1 cellular context compared by ENCODE assay signal in the genomic region with DNA sequence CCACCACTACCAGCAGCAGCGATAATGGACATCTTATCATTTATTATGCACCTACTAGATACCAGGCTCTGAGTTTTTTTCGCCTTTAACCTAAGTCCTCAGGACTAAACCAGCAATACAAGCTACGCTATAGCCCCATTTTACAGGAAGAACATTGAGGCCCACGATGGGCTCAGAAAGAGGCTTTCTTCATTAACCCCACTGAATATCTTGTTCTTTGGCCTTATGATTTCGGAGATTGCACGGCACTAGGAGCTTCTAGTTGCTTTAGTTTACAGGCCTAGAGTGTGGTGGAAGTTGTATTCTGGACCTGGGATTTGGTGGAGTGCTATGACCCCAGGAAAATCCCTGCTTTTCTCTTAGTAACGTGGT.
A peak's percentile ranks its signal among the peaks of the same experiment; 100 is the strongest.
TF ChIP-seq lines count a peak whose summit lies in the region.

No MANE protein-coding gene starts in this region.

TF ChIP-seq in K562, 482 proteins besides CTCF, POLR2A, EP300 and RAD21 (continued from another document and continues in another):
- TF ChIP-seq, protein P1, sequence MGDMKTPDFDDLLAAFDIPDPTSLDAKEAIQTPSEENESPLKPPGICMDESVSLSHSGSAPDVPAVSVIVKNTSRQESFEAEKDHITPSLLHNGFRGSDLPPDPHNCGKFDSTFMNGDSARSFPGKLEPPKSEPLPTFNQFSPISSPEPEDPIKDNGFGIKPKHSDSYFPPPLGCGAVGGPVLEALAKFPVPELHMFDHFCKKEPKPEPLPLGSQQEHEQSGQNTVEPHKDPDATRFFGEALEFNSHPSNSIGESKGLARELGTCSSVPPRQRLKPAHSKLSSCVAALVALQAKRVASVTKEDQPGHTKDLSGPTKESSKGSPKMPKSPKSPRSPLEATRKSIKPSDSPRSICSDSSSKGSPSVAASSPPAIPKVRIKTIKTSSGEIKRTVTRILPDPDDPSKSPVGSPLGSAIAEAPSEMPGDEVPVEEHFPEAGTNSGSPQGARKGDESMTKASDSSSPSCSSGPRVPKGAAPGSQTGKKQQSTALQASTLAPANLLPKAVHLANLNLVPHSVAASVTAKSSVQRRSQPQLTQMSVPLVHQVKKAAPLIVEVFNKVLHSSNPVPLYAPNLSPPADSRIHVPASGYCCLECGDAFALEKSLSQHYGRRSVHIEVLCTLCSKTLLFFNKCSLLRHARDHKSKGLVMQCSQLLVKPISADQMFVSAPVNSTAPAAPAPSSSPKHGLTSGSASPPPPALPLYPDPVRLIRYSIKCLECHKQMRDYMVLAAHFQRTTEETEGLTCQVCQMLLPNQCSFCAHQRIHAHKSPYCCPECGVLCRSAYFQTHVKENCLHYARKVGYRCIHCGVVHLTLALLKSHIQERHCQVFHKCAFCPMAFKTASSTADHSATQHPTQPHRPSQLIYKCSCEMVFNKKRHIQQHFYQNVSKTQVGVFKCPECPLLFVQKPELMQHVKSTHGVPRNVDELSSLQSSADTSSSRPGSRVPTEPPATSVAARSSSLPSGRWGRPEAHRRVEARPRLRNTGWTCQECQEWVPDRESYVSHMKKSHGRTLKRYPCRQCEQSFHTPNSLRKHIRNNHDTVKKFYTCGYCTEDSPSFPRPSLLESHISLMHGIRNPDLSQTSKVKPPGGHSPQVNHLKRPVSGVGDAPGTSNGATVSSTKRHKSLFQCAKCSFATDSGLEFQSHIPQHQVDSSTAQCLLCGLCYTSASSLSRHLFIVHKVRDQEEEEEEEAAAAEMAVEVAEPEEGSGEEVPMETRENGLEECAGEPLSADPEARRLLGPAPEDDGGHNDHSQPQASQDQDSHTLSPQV (IDR thresholded peaks at IDR 0.05): no peak
- TF ChIP-seq ZNF41 (CRISPR knock-in tag; conservative IDR thresholded peaks at IDR 0.05) (no peak), PPARD (CRISPR knock-in tag; IDR thresholded peaks at IDR 0.05) (no peak), ZNF695 (CRISPR knock-in tag; IDR thresholded peaks at IDR 0.05) (no peak), BRD4 (IDR thresholded peaks at IDR 0.05) (no peak), DDX20 (tag; IDR thresholded peaks at IDR 0.05; ENCODE audit: low read depth) (no peak), ADNP (tag; IDR thresholded peaks at IDR 0.05) (0 out of 2 replicates have a peak, but pooled peaks have one; percentile 22), HOMEZ (CRISPR knock-in tag; IDR thresholded peaks at IDR 0.05) (no peak), CBFB (CRISPR knock-in tag; IDR thresholded peaks at IDR 0.05) (no peak), MCM2 (IDR thresholded peaks at IDR 0.05; ENCODE audit: low read depth) (no peak), ETS2 (tag; IDR thresholded peaks at IDR 0.05; ENCODE audit: borderline replicate concordance, poor library complexity, severe bottlenecking) (no peak), SRSF3 (IDR thresholded peaks at IDR 0.05; ENCODE audit: insufficient read depth, low read length) (no peak), ZFP36 (IDR thresholded peaks at IDR 0.05; ENCODE audit: low read depth, low read length, partially characterized antibody) (peak; percentile 20), FOXO4 (CRISPR knock-in tag; IDR thresholded peaks at IDR 0.05) (no peak), NR3C1 (CRISPR knock-in tag; IDR thresholded peaks at IDR 0.05) (no peak), HDAC2 (IDR thresholded peaks at IDR 0.05) (0 out of 2 replicates have a peak, but pooled peaks have one; percentile 25), CLOCK (CRISPR knock-in tag; IDR thresholded peaks at IDR 0.05; ENCODE audit: borderline replicate concordance) (no peak), ZNF780A (CRISPR knock-in tag; IDR thresholded peaks at IDR 0.05) (no peak), ZNF717 (CRISPR knock-in tag; IDR thresholded peaks at IDR 0.05) (no peak), LEF1 (IDR thresholded peaks at IDR 0.05) (no peak), ZBTB33 (CRISPR knock-in tag; IDR thresholded peaks at IDR 0.05) (peak; percentile 20; the same call in 1 of the 2 replicates), TBL1XR1 (IDR thresholded peaks at IDR 0.05; ENCODE audit: low read length in 2 of 2) (no peak; a peak in 1 of 4 replicates), KDM1A (IDR thresholded peaks at IDR 0.05) (peak; percentile 83 to 84), MNT (conservative IDR thresholded peaks at IDR 0.05) (no peak), EWSR1 (IDR thresholded peaks at IDR 0.05; ENCODE audit: borderline replicate concordance, low read depth, partially characterized antibody) (no peak), GTF2F1 (IDR thresholded peaks at IDR 0.05; ENCODE audit: low read depth, low read length) (no peak), ZNF445 (CRISPR knock-in tag; IDR thresholded peaks at IDR 0.05; ENCODE audit: low read depth) (no peak)
- TF ChIP-seq, protein P2, sequence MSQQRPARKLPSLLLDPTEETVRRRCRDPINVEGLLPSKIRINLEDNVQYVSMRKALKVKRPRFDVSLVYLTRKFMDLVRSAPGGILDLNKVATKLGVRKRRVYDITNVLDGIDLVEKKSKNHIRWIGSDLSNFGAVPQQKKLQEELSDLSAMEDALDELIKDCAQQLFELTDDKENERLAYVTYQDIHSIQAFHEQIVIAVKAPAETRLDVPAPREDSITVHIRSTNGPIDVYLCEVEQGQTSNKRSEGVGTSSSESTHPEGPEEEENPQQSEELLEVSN (IDR thresholded peaks at IDR 0.05; ENCODE audit: borderline replicate concordance in 1 of 2, extremely low read depth in 1 of 2, insufficient read depth in 1 of 2, insufficient read length in 1 of 2, low read depth in 1 of 2, low read length in 1 of 2, poor library complexity in 1 of 2, severe bottlenecking in 1 of 2): no peak
- TF ChIP-seq, protein P3, sequence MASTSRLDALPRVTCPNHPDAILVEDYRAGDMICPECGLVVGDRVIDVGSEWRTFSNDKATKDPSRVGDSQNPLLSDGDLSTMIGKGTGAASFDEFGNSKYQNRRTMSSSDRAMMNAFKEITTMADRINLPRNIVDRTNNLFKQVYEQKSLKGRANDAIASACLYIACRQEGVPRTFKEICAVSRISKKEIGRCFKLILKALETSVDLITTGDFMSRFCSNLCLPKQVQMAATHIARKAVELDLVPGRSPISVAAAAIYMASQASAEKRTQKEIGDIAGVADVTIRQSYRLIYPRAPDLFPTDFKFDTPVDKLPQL (IDR thresholded peaks at IDR 0.05; ENCODE audit: extremely low read depth, insufficient read length): no peak
- TF ChIP-seq, protein P4, sequence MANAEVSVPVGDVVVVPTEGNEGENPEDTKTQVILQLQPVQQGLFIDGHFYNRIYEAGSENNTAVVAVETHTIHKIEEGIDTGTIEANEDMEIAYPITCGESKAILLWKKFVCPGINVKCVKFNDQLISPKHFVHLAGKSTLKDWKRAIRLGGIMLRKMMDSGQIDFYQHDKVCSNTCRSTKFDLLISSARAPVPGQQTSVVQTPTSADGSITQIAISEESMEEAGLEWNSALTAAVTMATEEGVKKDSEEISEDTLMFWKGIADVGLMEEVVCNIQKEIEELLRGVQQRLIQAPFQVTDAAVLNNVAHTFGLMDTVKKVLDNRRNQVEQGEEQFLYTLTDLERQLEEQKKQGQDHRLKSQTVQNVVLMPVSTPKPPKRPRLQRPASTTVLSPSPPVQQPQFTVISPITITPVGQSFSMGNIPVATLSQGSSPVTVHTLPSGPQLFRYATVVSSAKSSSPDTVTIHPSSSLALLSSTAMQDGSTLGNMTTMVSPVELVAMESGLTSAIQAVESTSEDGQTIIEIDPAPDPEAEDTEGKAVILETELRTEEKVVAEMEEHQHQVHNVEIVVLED (CRISPR knock-in tag; IDR thresholded peaks at IDR 0.05): no peak
- TF ChIP-seq, protein P5, sequence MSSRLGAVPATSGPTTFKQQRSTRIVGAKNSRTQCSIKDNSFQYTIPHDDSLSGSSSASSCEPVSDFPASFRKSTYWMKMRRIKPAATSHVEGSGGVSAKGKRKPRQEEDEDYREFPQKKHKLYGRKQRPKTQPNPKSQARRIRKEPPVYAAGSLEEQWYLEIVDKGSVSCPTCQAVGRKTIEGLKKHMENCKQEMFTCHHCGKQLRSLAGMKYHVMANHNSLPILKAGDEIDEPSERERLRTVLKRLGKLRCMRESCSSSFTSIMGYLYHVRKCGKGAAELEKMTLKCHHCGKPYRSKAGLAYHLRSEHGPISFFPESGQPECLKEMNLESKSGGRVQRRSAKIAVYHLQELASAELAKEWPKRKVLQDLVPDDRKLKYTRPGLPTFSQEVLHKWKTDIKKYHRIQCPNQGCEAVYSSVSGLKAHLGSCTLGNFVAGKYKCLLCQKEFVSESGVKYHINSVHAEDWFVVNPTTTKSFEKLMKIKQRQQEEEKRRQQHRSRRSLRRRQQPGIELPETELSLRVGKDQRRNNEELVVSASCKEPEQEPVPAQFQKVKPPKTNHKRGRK (tag; IDR thresholded peaks at IDR 0.05): no peak
- TF ChIP-seq, protein P6, sequence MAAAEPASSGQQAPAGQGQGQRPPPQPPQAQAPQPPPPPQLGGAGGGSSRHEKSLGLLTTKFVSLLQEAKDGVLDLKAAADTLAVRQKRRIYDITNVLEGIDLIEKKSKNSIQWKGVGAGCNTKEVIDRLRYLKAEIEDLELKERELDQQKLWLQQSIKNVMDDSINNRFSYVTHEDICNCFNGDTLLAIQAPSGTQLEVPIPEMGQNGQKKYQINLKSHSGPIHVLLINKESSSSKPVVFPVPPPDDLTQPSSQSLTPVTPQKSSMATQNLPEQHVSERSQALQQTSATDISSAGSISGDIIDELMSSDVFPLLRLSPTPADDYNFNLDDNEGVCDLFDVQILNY (CRISPR knock-in tag; IDR thresholded peaks at IDR 0.05): peak; percentile 34; the same call in 1 of the 2 replicates
